Comparison of ENCODE assay signal across 22 cellular contexts in genomic region chr2:216739035-216739434, GRCh38. TPM values are rescaled to one million over a fixed set of nuclear protein-coding genes. Genes with fewer than 3 reads are reported as not detected.
DNase-seq lines count a peak whose midpoint lies in the region; ATAC-seq and TF ChIP-seq lines count a peak whose summit lies in the region.
"Had no signal": no experiment of that assay in that cellular context is flagged by ENCODE, and none has a peak within 500 bp of the region (broad histone marks: within the 10 kb centered on the region; RNA-seq: fewer than 3 reads in every experiment).

No MANE protein-coding gene starts in this region.

- H3K4me1 ChIP-seq in esophagus muscularis mucosa = peaks cover 33 to 84% (median 80%) of the 10 kb centered on the region in 4 donors
- peaks cover 59% of the 10 kb centered on the region for H3K4me1 ChIP-seq in stomach smooth muscle (ENCODE audit: control insufficient read depth, insufficient read depth, low read length)

- ATAC-seq in GM18498 (IDR thresholded peaks at IDR 0.05; ENCODE audit: unreplicated experiment) = no peak
- ATAC-seq: upper lobe of right lung, WTC11 had no signal

- H3K27me3 ChIP-seq in esophagus muscularis mucosa (no peaks in the 10 kb centered on the region), stomach smooth muscle (ENCODE audit: control insufficient read depth in 1 of 2, insufficient read depth in 2 of 2, low read length in 2 of 2) (no peaks in the 10 kb centered on the region)
- H3K27me3 ChIP-seq: brain microvascular endothelial cell, upper lobe of right lung had no signal

- H3K27ac ChIP-seq in esophagus muscularis mucosa (replicated peaks in 1 of 4) (peak overlapping the region; percentile 68 to 82 (median 76)), stomach smooth muscle (ENCODE audit: low read length) (peak overlapping the region; percentile 90)
- H3K27ac ChIP-seq: brain microvascular endothelial cell, KMS-11, SK-N-MC, upper lobe of right lung had no signal

- peak; percentile 22 for DNase-seq in NCI-H1436 (lab: John Stamatoyannopoulos, UW)
- no peak for DNase-seq in NCI-H1436 treated with DMSO at 0.1 percent for 48 hours (lab: John Stamatoyannopoulos, UW)
- peak; percentile 59 for DNase-seq in NCI-H524 treated with DMSO at 0.1 percent for 48 hours (lab: John Stamatoyannopoulos, UW)
- no peak for DNase-seq in esophagus muscularis mucosa (ENCODE audit: extremely low spot score)
- no peak for DNase-seq in KG1 (lab: John Stamatoyannopoulos, UW)
- DNase-seq in activated effector memory CD4-positive, alpha-beta T cell treated with anti-CD3 and anti-CD28 coated beads, Interleukin-2, amount 50 U/mL, for 16 hours = no peak
- DNase-seq: activated effector memory CD4-positive, alpha-beta T cell treated with Interleukin-2 at 50 U/mL for 16 hours; AML-193; brain microvascular endothelial cell; CD8-positive, alpha-beta memory T cell; nucleus accumbens; retina; stimulated activated CD4-positive, alpha-beta T cell treated with anti-CD3 and anti-CD28 coated beads, Interleukin-12 subunit alpha, Interleukin-12 subunit beta, amount 100 ng/mL, for 4 hours; upper lobe of right lung had no signal

- H3K9me3 ChIP-seq in esophagus muscularis mucosa = no peaks in the 10 kb centered on the region
- H3K9me3 ChIP-seq in stomach smooth muscle (ENCODE audit: control insufficient read depth in 2 of 2, low read length in 2 of 2) = no peaks in the 10 kb centered on the region
- H3K9me3 ChIP-seq: upper lobe of right lung had no signal

- intact Hi-C loops in esophagus muscularis mucosa (cut with DNase I) = no loop called here

- H3K4me3 ChIP-seq in esophagus muscularis mucosa (no peak overlapping the region), stomach smooth muscle (ENCODE audit: low read length in 2 of 2) (no peak overlapping the region)
- H3K4me3 ChIP-seq: lung, SK-N-MC, upper lobe of right lung had no signal

- no peak for TF ChIP-seq POLR2A in esophagus muscularis mucosa (IDR thresholded peaks at IDR 0.05; ENCODE audit: low read depth)

- no peaks in the 10 kb centered on the region for H3K36me3 ChIP-seq in esophagus muscularis mucosa
- no peaks in the 10 kb centered on the region for H3K36me3 ChIP-seq in stomach smooth muscle (ENCODE audit: control insufficient read depth in 2 of 2, insufficient read depth in 2 of 2, low read length in 2 of 2)
- H3K36me3 ChIP-seq: brain microvascular endothelial cell, upper lobe of right lung had no signal

- no peak for TF ChIP-seq EP300 in esophagus muscularis mucosa (IDR thresholded peaks at IDR 0.05)

- no peak for TF ChIP-seq CTCF in esophagus muscularis mucosa (IDR thresholded peaks at IDR 0.05)

- 37% methylated on average over 3 of the region's 3 CpGs for WGBS in esophagus muscularis mucosa

- H3K9ac ChIP-seq in stomach smooth muscle (ENCODE audit: low read length in 2 of 2) = peak overlapping the region in 1 of 2 donors; percentile 6
- H3K9ac ChIP-seq: KMS-11 had no signal

RNA-seq across cellular contexts. Expression of gene IGFBP5, which starts 43.7 kb away (rescaled TPM):
- 1,000 to 10,000 TPM in 1 of 4 donors, 100 to 1,000 TPM in 3; 547 to 1,471 (median 705) TPM for total RNA-seq in esophagus muscularis mucosa
- total RNA-seq: CD8-positive, alpha-beta memory T cell; HT-29; T-helper 2 cell treated with Interferon-gamma antibody and Interleukin-4, amounts not matched to agents 100 ng/mL and 5 ng/mL, for 36 hours had no signal

Comparison
In these comparisons a context has a peak if more than half of its experiments do, and no peak if none do; other contexts are left out.
1. DNase-seq: peak in NCI-H1436 (single experiment) and NCI-H524 treated with DMSO at 0.1 percent for 48 hours (single experiment); none in NCI-H1436 treated with DMSO at 0.1 percent for 48 hours (single experiment), esophagus muscularis mucosa (single experiment), KG1 (single experiment) and activated effector memory CD4-positive, alpha-beta T cell treated with anti-CD3 and anti-CD28 coated beads, Interleukin-2, amount 50 U/mL, for 16 hours (single experiment).